ENCODE assay signal across 8 cellular contexts in the genomic region with DNA sequence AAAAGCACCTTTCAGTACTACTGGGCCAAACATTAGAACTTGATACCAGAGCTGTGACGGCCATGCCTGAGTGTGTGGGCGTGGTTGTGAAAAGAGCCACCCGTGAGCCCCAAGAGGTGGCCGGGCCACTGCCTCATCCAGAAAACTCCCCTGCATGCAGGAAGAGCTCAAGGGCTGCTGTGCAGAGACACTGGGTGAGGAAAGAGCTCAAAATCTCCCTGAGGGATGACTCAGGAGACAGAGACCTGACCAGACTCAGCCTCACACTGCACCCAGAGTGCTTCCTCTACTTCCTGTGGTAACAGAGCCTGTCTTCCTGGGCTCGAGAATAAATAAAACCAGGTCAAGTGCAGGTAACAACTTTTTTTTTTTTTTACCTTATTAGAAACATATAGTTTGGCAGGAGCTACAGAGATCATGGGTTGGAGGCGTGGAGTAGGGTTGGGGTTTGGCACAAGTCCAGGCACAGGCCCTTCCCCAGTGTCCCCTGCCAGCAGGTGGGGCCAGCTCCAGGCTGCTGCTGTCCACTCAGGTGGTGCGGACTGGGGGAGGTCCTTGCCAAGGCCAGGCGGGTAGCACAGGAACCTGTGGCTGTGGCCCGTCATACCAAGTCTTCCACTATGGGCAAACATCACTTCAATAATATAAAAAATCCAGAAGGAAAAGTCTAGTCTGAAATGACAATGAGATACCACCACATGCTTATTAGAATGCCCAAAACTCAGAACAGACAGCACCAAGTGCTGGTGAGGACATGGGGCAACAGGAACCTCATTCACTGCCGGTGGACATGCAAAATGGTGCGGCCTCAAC. TPM values are rescaled to one million over a fixed set of nuclear protein-coding genes. Genes with fewer than 3 reads are reported as not detected.
DNase-seq lines count a peak whose midpoint lies in the region; ATAC-seq, FAIRE-seq and TF ChIP-seq lines count a peak whose summit lies in the region.

No MANE protein-coding gene starts in this region.

- DNase-seq in AG10803 (ENCODE audit: low read depth) (peak; percentile 65), HFFc6 (peak; percentile 77), T-helper 1 cell (peak; percentile 50 to 75 (median 70)), GM12878 (ENCODE audit: low read depth, low spot score) (no peak), NCI-H1436 treated with DMSO at 0.1 percent for 48 hours (lab: John Stamatoyannopoulos, UW) (no peak), NCI-H187 (lab: John Stamatoyannopoulos, UW) (no peak)
- DNase-seq in naive thymus-derived CD4-positive, alpha-beta T cell, result peak in 7 of 9 donors; percentile 16 to 56 (median 23)

- SMC1A ChIA-PET in GM12878 (lab: Charles Lee; ENCODE audit: uncharacterized antibody, unreplicated experiment), result interaction anchor here (1.1 to 1.6 kb wide), 3 partner anchors 13 to 22 kb away, joined by 3 to 6 read pairs (median 3); no protein-coding TSS in a partner anchor

- 40% methylated on average over 11 of the region's 11 CpGs for WGBS in GM12878 (ENCODE audit: insufficient coverage, insufficient replicate concordance, low lambda C conversion rate, missing lambda C conversion rate)

- intact Hi-C loops in GM12878 (cut with micrococcal nuclease; ENCODE audit: unreplicated experiment), result no loop called here
- intact Hi-C loops in naive thymus-derived CD4-positive, alpha-beta T cell (cut with micrococcal nuclease), result loop anchor here in 1 of 2 donors (2.0 kb wide), 1 partner anchor 18 kb away; no protein-coding TSS in a partner anchor

- no peaks in the 10 kb centered on the region for H3K9me3 ChIP-seq in GM12878 (replicated peaks; ENCODE audit: control insufficient read depth, insufficient read depth, low read length)
- no peaks in the 10 kb centered on the region for H3K9me3 ChIP-seq in naive thymus-derived CD4-positive, alpha-beta T cell (ENCODE audit: control insufficient read depth in 2 of 3, low read length in 3 of 3)

- H2AFZ ChIP-seq in GM12878 (ENCODE audit: control insufficient read depth, low read depth, low read length), result no peak overlapping the region

- H3K4me1 Mint-ChIP-seq in HFFc6 (ENCODE audit: low read depth), result peaks cover 41% of the 10 kb centered on the region
- peaks cover 58 to 78% (median 75%) of the 10 kb centered on the region in 7 donors for H3K4me1 Mint-ChIP-seq in naive thymus-derived CD4-positive, alpha-beta T cell

- no peak for TF ChIP-seq RAD21 in GM12878 (IDR thresholded peaks at IDR 0.05; ENCODE audit: insufficient read depth, low read depth, low read length)

- CTCF ChIA-PET in GM12878 (lab: Yijun Ruan, JAX), result interaction anchor here (1.2 kb wide), 1 partner anchor 18 kb away, joined by 3 read pairs; no protein-coding TSS in a partner anchor
- CTCF ChIA-PET in naive thymus-derived CD4-positive, alpha-beta T cell (lab: Charles Lee), result no interaction called here

- in situ Hi-C loops in GM12878 (cut with MboI), result no loop called here

- TF ChIP-seq CTCF in AG10803 (conservative IDR thresholded peaks at IDR 0.05; ENCODE audit: low read length) (no peak), HFFc6 (IDR thresholded peaks at IDR 0.05) (peak; percentile 29; the same call in 1 of the 2 replicates), GM12878 (IDR thresholded peaks at IDR 0.05 in 2 of 3, conservative IDR thresholded peaks at IDR 0.05 in 1 of 3; ENCODE audit: control insufficient read depth in 2 of 3, extremely low read depth in 1 of 3, insufficient read depth in 1 of 3, low read depth in 3 of 3, low read length in 3 of 3) (no peak; a peak in 1 of 6 replicates)

- H3K79me2 ChIP-seq in GM12878 (ENCODE audit: control insufficient read depth, insufficient read depth, low read length), result peaks cover 75% of the 10 kb centered on the region

- no peak for TF ChIP-seq EP300 in GM12878 (IDR thresholded peaks at IDR 0.05; ENCODE audit: borderline replicate concordance in 1 of 2, control insufficient read depth in 1 of 2, low read depth in 2 of 2, low read length in 2 of 2)

- H3K36me3 ChIP-seq in GM12878 (ENCODE audit: control insufficient read depth in 2 of 2, insufficient read depth in 2 of 2, low read length in 1 of 2), result peaks cover 3 to 4% of the 10 kb centered on the region in 2 experiments; a peak in 3 of 4 replicates
- no peaks in the 10 kb centered on the region for H3K36me3 ChIP-seq in naive thymus-derived CD4-positive, alpha-beta T cell (ENCODE audit: control insufficient read depth in 2 of 3, insufficient read depth in 3 of 3, low read length in 3 of 3)

- BruUV-seq in GM12878 (replicated peaks; lab: Mats Ljungman, UMichigan), result no TSS peak

- RAD21 ChIA-PET in GM12878 (lab: Charles Lee; ENCODE audit: unreplicated experiment), result interaction anchor here (1.0 to 2.0 kb wide), 3 partner anchors 22 to 92 kb away, joined by 3 to 4 read pairs (median 3); a partner anchor contains a TSS

- peaks cover 32% of the 10 kb centered on the region for H3K4me1 ChIP-seq in GM12878 (ENCODE audit: control insufficient read depth, insufficient read depth, low read length)
- peaks cover 39 to 89% of the 10 kb centered on the region in 2 donors for H3K4me1 ChIP-seq in naive thymus-derived CD4-positive, alpha-beta T cell (ENCODE audit: control insufficient read depth in 2 of 2, insufficient read depth in 2 of 2, low read length in 2 of 2)

- no peaks in the 10 kb centered on the region for H3K9me3 Mint-ChIP-seq in HFFc6
- H3K9me3 Mint-ChIP-seq in naive thymus-derived CD4-positive, alpha-beta T cell, result no peaks in the 10 kb centered on the region

- H3K27ac ChIP-seq in GM12878 (ENCODE audit: control insufficient read depth, insufficient read depth), result no peak overlapping the region; the same call in 1 of the 2 replicates
- peak overlapping the region; percentile 14 for H3K27ac ChIP-seq in naive thymus-derived CD4-positive, alpha-beta T cell (ENCODE audit: low read depth, low read length)

- H3K9ac ChIP-seq in GM12878 (ENCODE audit: control insufficient read depth, insufficient read depth, low read length), result no peak overlapping the region

- peak overlapping the region; percentile 90 for H3K27ac Mint-ChIP-seq in HFFc6
- peak overlapping the region; percentile 19 to 90 (median 48) for H3K27ac Mint-ChIP-seq in naive thymus-derived CD4-positive, alpha-beta T cell

- FAIRE-seq in GM12878 (lab: Jason Lieb, UNC), result no peak

- no peaks in the 10 kb centered on the region for H3K27me3 ChIP-seq in GM12878 (replicated peaks in 1 of 2; ENCODE audit: control insufficient read depth in 2 of 2, insufficient read depth in 2 of 2, low read length in 1 of 2)
- H3K27me3 ChIP-seq in naive thymus-derived CD4-positive, alpha-beta T cell (ENCODE audit: control insufficient read depth in 2 of 2, insufficient read depth in 2 of 2, low read length in 2 of 2), result no peaks in the 10 kb centered on the region

- H3K4me3 ChIP-seq in AG10803 (ENCODE audit: low read length) (no peak overlapping the region), GM12878 (no peak overlapping the region)
- peak overlapping the region; percentile 32 for H3K4me3 ChIP-seq in naive thymus-derived CD4-positive, alpha-beta T cell (ENCODE audit: low read length)

- ATAC-seq in GM12878 (peak; percentile 77), HG02759 (IDR thresholded peaks at IDR 0.05; ENCODE audit: unreplicated experiment) (no peak)
- peak; percentile 92 for ATAC-seq in naive thymus-derived CD4-positive, alpha-beta T cell

- H3K4me3 Mint-ChIP-seq in HFFc6, result peak overlapping the region; percentile 59
- peak overlapping the region; percentile 3 to 74 (median 61) for H3K4me3 Mint-ChIP-seq in naive thymus-derived CD4-positive, alpha-beta T cell

- H3K4me2 ChIP-seq in GM12878 (ENCODE audit: control insufficient read depth, insufficient read depth), result no peak overlapping the region

- peaks cover 4% of the 10 kb centered on the region for H3K27me3 Mint-ChIP-seq in HFFc6 (ENCODE audit: insufficient read depth)
- no peaks in the 10 kb centered on the region for H3K27me3 Mint-ChIP-seq in naive thymus-derived CD4-positive, alpha-beta T cell

- POLR2A ChIA-PET in GM12878 (lab: Charles Lee), result interaction anchor here (1.0 to 1.3 kb wide), 2 partner anchors 25 to 85 kb away, joined by 3 to 4 read pairs; a partner anchor contains a TSS
- POLR2A ChIA-PET in naive thymus-derived CD4-positive, alpha-beta T cell (lab: Charles Lee), result interaction anchor here (0.7 to 1.1 kb wide), 3 partner anchors 10 to 48 kb away, joined by 3 to 4 read pairs (median 3); a partner anchor contains a TSS

- H3K36me3 Mint-ChIP-seq in HFFc6 (ENCODE audit: low read depth), result no peaks in the 10 kb centered on the region
- H3K36me3 Mint-ChIP-seq in naive thymus-derived CD4-positive, alpha-beta T cell, result peaks cover 0 to 8% (median 0%) of the 10 kb centered on the region in 5 donors

- no peak for TF ChIP-seq POLR2A in GM12878 (IDR thresholded peaks at IDR 0.05; ENCODE audit: low read depth, low read length)

- H4K20me1 ChIP-seq in GM12878 (ENCODE audit: control insufficient read depth, insufficient read depth), result peaks cover 12% of the 10 kb centered on the region

RNA-seq across cellular contexts. Expression of a gene that starts 25.5 kb away (rescaled TPM):
- 10 to 100 TPM; 15.7 to 17.8 (median 16.4) TPM for total RNA-seq in HFFc6 (2021; fragmentation: NEBNext Ultra II Directional; extraction: Animal tissue kit (Norgen Biotek cat#: 25700))
- 31.6 and 39.3 TPM in 2 replicates for total RNA-seq in GM12878 (2013; cell fraction: nucleolus; rRNA removed)
- 11.7 and 13.1 TPM in 2 replicates for total RNA-seq in GM12878 (2014; rRNA removed)
- total RNA-seq in GM12878 (2014; rRNA removed; fragmentation: Illumina TruSeq; extraction: Trizol), result 3.8 and 5.1 TPM in 2 replicates
- total RNA-seq in GM12878 (2021), result 19.7 and 25.0 TPM in 2 replicates
- 4.6 TPM for polyA plus RNA-seq in GM12878 (2011; ENCODE audit: low read depth)
- polyA plus RNA-seq in GM12878 (2011; rRNA removed), result 2.4 and 4.6 TPM in 2 replicates
- polyA plus RNA-seq in GM12878 (2011; cell fraction: cytosol; rRNA removed), result 6.1 and 9.0 TPM in 2 replicates
- 23.5 and 30.6 TPM in 2 replicates for polyA plus RNA-seq in GM12878 (2011; cell fraction: nucleus; rRNA removed)
- 13.5 and 16.7 TPM in 2 replicates for polyA plus RNA-seq in GM12878 (2012)
- polyA plus RNA-seq in GM12878 (2014; fragmentation: Illumina TruSeq; extraction: Trizol), result 0.87 and 3.6 TPM in 2 replicates
- polyA plus RNA-seq in GM12878 (2014; fragmentation: Nextera tagmentation; extraction: Ambion mirVana), result under 1 TPM; 0.91 to 0.98 TPM
- polyA plus RNA-seq in GM12878 (2014; rRNA removed), result 13.8 and 16.8 TPM in 2 replicates
- polyA plus RNA-seq in GM12878 (2016; fragmentation: Nextera tagmentation; extraction: Ambion mirVana), result 10 to 100 TPM; 21.2 to 21.6 TPM
- polyA minus RNA-seq in GM12878 (2011; rRNA and poly(A)+ RNA removed), result 5.9 and 12.4 TPM in 2 replicates
- polyA minus RNA-seq in GM12878 (2011; cell fraction: cytosol; rRNA and poly(A)+ RNA removed), result 4.8 and 10.7 TPM in 2 replicates
- polyA minus RNA-seq in GM12878 (2011; cell fraction: nucleus; rRNA and poly(A)+ RNA removed), result 7.1 and 13.3 TPM in 2 replicates
- total RNA-seq in naive thymus-derived CD4-positive, alpha-beta T cell, result 10 to 100 TPM; 18.9 to 70.4 (median 25.0) TPM
- polyA plus RNA-seq in naive thymus-derived CD4-positive, alpha-beta T cell, result 10 to 100 TPM in 1 of 2 donors, 1 to 10 TPM in 1; 8.9 to 12.6 TPM

RNA-seq across cellular contexts. Expression of a gene that starts 47.0 kb away (rescaled TPM):
- total RNA-seq in HFFc6 (2021; fragmentation: NEBNext Ultra II Directional; extraction: Animal tissue kit (Norgen Biotek cat#: 25700)), result 100 to 1,000 TPM; 229 to 284 (median 241) TPM
- total RNA-seq in GM12878 (2013; cell fraction: nucleolus; rRNA removed), result 50.6 and 53.1 TPM in 2 replicates
- total RNA-seq in GM12878 (2014; rRNA removed) (157 and 192 TPM in 2 replicates), GM12878 (2014; rRNA removed; fragmentation: Illumina TruSeq; extraction: Trizol) (59.8 and 66.4 TPM in 2 replicates), GM12878 (2021) (204 and 205 TPM in 2 replicates)
- polyA plus RNA-seq in GM12878 (2011; ENCODE audit: low read depth), result 74.1 TPM
- polyA plus RNA-seq in GM12878 (2011; rRNA removed) (62.3 and 116 TPM in 2 replicates), GM12878 (2014; fragmentation: Illumina TruSeq; extraction: Trizol) (4.2 and 39.7 TPM in 2 replicates), GM12878 (2014; fragmentation: Nextera tagmentation; extraction: Ambion mirVana) (1 to 10 TPM in 1 of 2 experiments, under 1 TPM in 1; 0.13 to 1.1 TPM), GM12878 (2014; rRNA removed) (143 and 172 TPM in 2 replicates), GM12878 (2016; fragmentation: Nextera tagmentation; extraction: Ambion mirVana) (100 to 1,000 TPM in 1 of 2 experiments, 10 to 100 TPM in 1; 90.1 to 101 TPM)
- polyA plus RNA-seq in GM12878 (2011; cell fraction: cytosol; rRNA removed), result 212 and 258 TPM in 2 replicates
- 200 and 207 TPM in 2 replicates for polyA plus RNA-seq in GM12878 (2011; cell fraction: nucleus; rRNA removed)
- polyA plus RNA-seq in GM12878 (2012), result 209 and 231 TPM in 2 replicates
- 71.0 and 163 TPM in 2 replicates for polyA minus RNA-seq in GM12878 (2011; rRNA and poly(A)+ RNA removed)
- polyA minus RNA-seq in GM12878 (2011; cell fraction: cytosol; rRNA and poly(A)+ RNA removed), result 101 and 104 TPM in 2 replicates
- polyA minus RNA-seq in GM12878 (2011; cell fraction: nucleus; rRNA and poly(A)+ RNA removed), result 33.4 and 45.1 TPM in 2 replicates
- 100 to 1,000 TPM; 137 to 241 (median 221) TPM for total RNA-seq in naive thymus-derived CD4-positive, alpha-beta T cell
- 100 to 1,000 TPM in 1 of 2 donors, 10 to 100 TPM in 1; 96.9 to 155 TPM for polyA plus RNA-seq in naive thymus-derived CD4-positive, alpha-beta T cell

RNA-seq across cellular contexts. Expression of a gene that starts 58.4 kb away (rescaled TPM):
- total RNA-seq in HFFc6 (2021; fragmentation: NEBNext Ultra II Directional; extraction: Animal tissue kit (Norgen Biotek cat#: 25700)), result 1 to 10 TPM; 2.3 to 3.7 (median 3.2) TPM
- 8.2 and 8.9 TPM in 2 replicates for total RNA-seq in GM12878 (2013; cell fraction: nucleolus; rRNA removed)
- total RNA-seq in GM12878 (2014; rRNA removed) (9.9 and 12.3 TPM in 2 replicates), GM12878 (2014; rRNA removed; fragmentation: Illumina TruSeq; extraction: Trizol) (4.9 and 5.3 TPM in 2 replicates), GM12878 (2021) (37.0 and 38.8 TPM in 2 replicates)
- polyA plus RNA-seq in GM12878 (2011; ENCODE audit: low read depth), result 12.5 TPM
- polyA plus RNA-seq in GM12878 (2011; rRNA removed) (0.78 and 1.9 TPM in 2 replicates), GM12878 (2014; fragmentation: Illumina TruSeq; extraction: Trizol) (2.5 and 3.8 TPM in 2 replicates), GM12878 (2014; fragmentation: Nextera tagmentation; extraction: Ambion mirVana) (1 to 10 TPM; 2.8 to 6.3 TPM), GM12878 (2014; rRNA removed) (33.0 and 37.8 TPM in 2 replicates), GM12878 (2016; fragmentation: Nextera tagmentation; extraction: Ambion mirVana) (10 to 100 TPM; 12.0 to 12.5 TPM)
- 2.0 and 3.0 TPM in 2 replicates for polyA plus RNA-seq in GM12878 (2011; cell fraction: cytosol; rRNA removed)
- polyA plus RNA-seq in GM12878 (2011; cell fraction: nucleus; rRNA removed), result 19.2 and 23.0 TPM in 2 replicates
- polyA plus RNA-seq in GM12878 (2012), result 23.2 and 24.0 TPM in 2 replicates
- 0.59 and 2.4 TPM in 2 replicates for polyA minus RNA-seq in GM12878 (2011; rRNA and poly(A)+ RNA removed)
- 1.1 and 5.1 TPM in 2 replicates for polyA minus RNA-seq in GM12878 (2011; cell fraction: cytosol; rRNA and poly(A)+ RNA removed)
- polyA minus RNA-seq in GM12878 (2011; cell fraction: nucleus; rRNA and poly(A)+ RNA removed), result 2.3 and 5.6 TPM in 2 replicates
- 10 to 100 TPM in 4 of 5 experiments, 1 to 10 TPM in 1; 9.5 to 42.5 (median 42.0) TPM for total RNA-seq in naive thymus-derived CD4-positive, alpha-beta T cell
- polyA plus RNA-seq in naive thymus-derived CD4-positive, alpha-beta T cell, result 10 to 100 TPM; 21.9 to 29.0 TPM

Comparison
In these comparisons a context has a peak if more than half of its experiments do, and no peak if none do; other contexts are left out.
1. DNase-seq: peak in AG10803 (single experiment), HFFc6 (single experiment), T-helper 1 cell (5 of 5) and naive thymus-derived CD4-positive, alpha-beta T cell (7 of 9); none in GM12878 (single experiment), NCI-H1436 treated with DMSO at 0.1 percent for 48 hours (single experiment) and NCI-H187 (0 of 2).